2 cellular contexts compared by ENCODE assay signal in genomic region chr12:126418357-126418756, GRCh38.
TF ChIP-seq lines count a peak whose summit lies in the region.

No MANE protein-coding gene starts in this region.

TF ChIP-seq in SK-N-SH, 30 proteins besides CTCF, POLR2A, EP300 and RAD21 (continued from another document):
- TF ChIP-seq, protein P1, sequence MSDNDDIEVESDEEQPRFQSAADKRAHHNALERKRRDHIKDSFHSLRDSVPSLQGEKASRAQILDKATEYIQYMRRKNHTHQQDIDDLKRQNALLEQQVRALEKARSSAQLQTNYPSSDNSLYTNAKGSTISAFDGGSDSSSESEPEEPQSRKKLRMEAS (IDR thresholded peaks at IDR 0.05; ENCODE audit: low read depth), result no peak
- TF ChIP-seq GATA2 (CRISPR knock-in tag; IDR thresholded peaks at IDR 0.05) (no peak), ZBTB33 (IDR thresholded peaks at IDR 0.05; ENCODE audit: borderline replicate concordance, low read depth) (no peak), REST (IDR thresholded peaks at IDR 0.05; ENCODE audit: low read depth, low read length) (no peak), YY1 (IDR thresholded peaks at IDR 0.05; ENCODE audit: low read depth) (no peak), JUND (IDR thresholded peaks at IDR 0.05) (no peak), MEF2A (IDR thresholded peaks at IDR 0.05; ENCODE audit: borderline replicate concordance, low read depth) (no peak), GABPA (IDR thresholded peaks at IDR 0.05; ENCODE audit: low read depth) (no peak), RFX5 (IDR thresholded peaks at IDR 0.05; ENCODE audit: low read length) (no peak), FOXJ3 (CRISPR knock-in tag; IDR thresholded peaks at IDR 0.05) (no peak), CHD2 (IDR thresholded peaks at IDR 0.05; ENCODE audit: low read length, partially characterized antibody) (no peak), USF1 (IDR thresholded peaks at IDR 0.05; ENCODE audit: borderline replicate concordance, low read depth) (no peak), FOXM1 (IDR thresholded peaks at IDR 0.05; ENCODE audit: low read depth) (no peak), NFIC (IDR thresholded peaks at IDR 0.05; ENCODE audit: borderline replicate concordance) (no peak), SMC3 (IDR thresholded peaks at IDR 0.05; ENCODE audit: low read depth, low read length) (no peak)
- TF ChIP-seq, protein P2, sequence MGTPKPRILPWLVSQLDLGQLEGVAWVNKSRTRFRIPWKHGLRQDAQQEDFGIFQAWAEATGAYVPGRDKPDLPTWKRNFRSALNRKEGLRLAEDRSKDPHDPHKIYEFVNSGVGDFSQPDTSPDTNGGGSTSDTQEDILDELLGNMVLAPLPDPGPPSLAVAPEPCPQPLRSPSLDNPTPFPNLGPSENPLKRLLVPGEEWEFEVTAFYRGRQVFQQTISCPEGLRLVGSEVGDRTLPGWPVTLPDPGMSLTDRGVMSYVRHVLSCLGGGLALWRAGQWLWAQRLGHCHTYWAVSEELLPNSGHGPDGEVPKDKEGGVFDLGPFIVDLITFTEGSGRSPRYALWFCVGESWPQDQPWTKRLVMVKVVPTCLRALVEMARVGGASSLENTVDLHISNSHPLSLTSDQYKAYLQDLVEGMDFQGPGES (IDR thresholded peaks at IDR 0.05; ENCODE audit: low read depth, low read length), result no peak
- TF ChIP-seq, protein P3, sequence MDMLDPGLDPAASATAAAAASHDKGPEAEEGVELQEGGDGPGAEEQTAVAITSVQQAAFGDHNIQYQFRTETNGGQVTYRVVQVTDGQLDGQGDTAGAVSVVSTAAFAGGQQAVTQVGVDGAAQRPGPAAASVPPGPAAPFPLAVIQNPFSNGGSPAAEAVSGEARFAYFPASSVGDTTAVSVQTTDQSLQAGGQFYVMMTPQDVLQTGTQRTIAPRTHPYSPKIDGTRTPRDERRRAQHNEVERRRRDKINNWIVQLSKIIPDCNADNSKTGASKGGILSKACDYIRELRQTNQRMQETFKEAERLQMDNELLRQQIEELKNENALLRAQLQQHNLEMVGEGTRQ (IDR thresholded peaks at IDR 0.05; ENCODE audit: borderline replicate concordance, low read depth, low read length), result no peak

TF ChIP-seq in SK-N-SH treated with all-trans-retinoic acid at 6 μM for 48 hours, 23 proteins besides CTCF, POLR2A, EP300 and RAD21 (continued from another document):
- TF ChIP-seq POU6F1 (CRISPR knock-in tag; IDR thresholded peaks at IDR 0.05; ENCODE audit: borderline replicate concordance, low read depth), result no peak
- no peak for TF ChIP-seq OSR1 (CRISPR knock-in tag; IDR thresholded peaks at IDR 0.05)
- TF ChIP-seq CSDC2 (CRISPR knock-in tag; IDR thresholded peaks at IDR 0.05), result no peak
- TF ChIP-seq TCF4 (CRISPR knock-in tag; IDR thresholded peaks at IDR 0.05; ENCODE audit: borderline replicate concordance), result no peak
- no peak for TF ChIP-seq ZFP3 (CRISPR knock-in tag; IDR thresholded peaks at IDR 0.05)
- TF ChIP-seq, protein P4, sequence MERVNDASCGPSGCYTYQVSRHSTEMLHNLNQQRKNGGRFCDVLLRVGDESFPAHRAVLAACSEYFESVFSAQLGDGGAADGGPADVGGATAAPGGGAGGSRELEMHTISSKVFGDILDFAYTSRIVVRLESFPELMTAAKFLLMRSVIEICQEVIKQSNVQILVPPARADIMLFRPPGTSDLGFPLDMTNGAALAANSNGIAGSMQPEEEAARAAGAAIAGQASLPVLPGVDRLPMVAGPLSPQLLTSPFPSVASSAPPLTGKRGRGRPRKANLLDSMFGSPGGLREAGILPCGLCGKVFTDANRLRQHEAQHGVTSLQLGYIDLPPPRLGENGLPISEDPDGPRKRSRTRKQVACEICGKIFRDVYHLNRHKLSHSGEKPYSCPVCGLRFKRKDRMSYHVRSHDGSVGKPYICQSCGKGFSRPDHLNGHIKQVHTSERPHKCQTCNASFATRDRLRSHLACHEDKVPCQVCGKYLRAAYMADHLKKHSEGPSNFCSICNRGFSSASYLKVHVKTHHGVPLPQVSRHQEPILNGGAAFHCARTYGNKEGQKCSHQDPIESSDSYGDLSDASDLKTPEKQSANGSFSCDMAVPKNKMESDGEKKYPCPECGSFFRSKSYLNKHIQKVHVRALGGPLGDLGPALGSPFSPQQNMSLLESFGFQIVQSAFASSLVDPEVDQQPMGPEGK (CRISPR knock-in tag; IDR thresholded peaks at IDR 0.05; ENCODE audit: borderline replicate concordance), result no peak
- TF ChIP-seq, protein P5, sequence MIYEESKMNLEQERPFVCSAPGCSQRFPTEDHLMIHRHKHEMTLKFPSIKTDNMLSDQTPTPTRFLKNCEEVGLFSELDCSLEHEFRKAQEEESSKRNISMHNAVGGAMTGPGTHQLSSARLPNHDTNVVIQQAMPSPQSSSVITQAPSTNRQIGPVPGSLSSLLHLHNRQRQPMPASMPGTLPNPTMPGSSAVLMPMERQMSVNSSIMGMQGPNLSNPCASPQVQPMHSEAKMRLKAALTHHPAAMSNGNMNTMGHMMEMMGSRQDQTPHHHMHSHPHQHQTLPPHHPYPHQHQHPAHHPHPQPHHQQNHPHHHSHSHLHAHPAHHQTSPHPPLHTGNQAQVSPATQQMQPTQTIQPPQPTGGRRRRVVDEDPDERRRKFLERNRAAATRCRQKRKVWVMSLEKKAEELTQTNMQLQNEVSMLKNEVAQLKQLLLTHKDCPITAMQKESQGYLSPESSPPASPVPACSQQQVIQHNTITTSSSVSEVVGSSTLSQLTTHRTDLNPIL (CRISPR knock-in tag; IDR thresholded peaks at IDR 0.05; ENCODE audit: low read depth), result no peak
